Comparison of ENCODE assay signal across 1 cellular context in genomic region chr11:58127350-58127749, GRCh38.
TF ChIP-seq lines count a peak whose summit lies in the region.

No MANE protein-coding gene starts in this region.

TF ChIP-seq in IMR-90, 13 proteins besides CTCF, POLR2A, EP300 and RAD21 (continued from another document):
- TF ChIP-seq BHLHE40 (IDR thresholded peaks at IDR 0.05; ENCODE audit: low read depth, low read length) (no peak), USF2 (IDR thresholded peaks at IDR 0.05; ENCODE audit: low read depth, low read length) (no peak), FOS (IDR thresholded peaks at IDR 0.05; ENCODE audit: low read depth, low read length) (no peak), SMC3 (IDR thresholded peaks at IDR 0.05; ENCODE audit: low read depth, low read length) (no peak), ELK1 (IDR thresholded peaks at IDR 0.05; ENCODE audit: borderline replicate concordance, low read depth, low read length) (no peak), MAFK (IDR thresholded peaks at IDR 0.05; ENCODE audit: low read depth, low read length) (no peak)
